ENCODE assay signal across 14 cellular contexts in genomic region chr15:45943255-45943654, GRCh38.
DNase-seq lines count a peak whose midpoint lies in the region; ATAC-seq and TF ChIP-seq lines count a peak whose summit lies in the region.
"Had no signal": no experiment of that assay in that cellular context is flagged by ENCODE, and none has a peak within 500 bp of the region (broad histone marks: within the 10 kb centered on the region; RNA-seq: fewer than 3 reads in every experiment).

No MANE protein-coding gene starts in this region.

- CTCF ChIA-PET in activated CD4-positive, alpha-beta memory T cell treated with anti-CD3 and anti-CD28 coated beads for 36 hours (lab: Charles Lee): no interaction called here

- H3K9me3 Mint-ChIP-seq in activated CD4-positive, alpha-beta memory T cell treated with anti-CD3 and anti-CD28 coated beads for 36 hours: no peaks in the 10 kb centered on the region
- H3K9me3 Mint-ChIP-seq: activated naive CD8-positive, alpha-beta T cell treated with anti-CD3 and anti-CD28 coated beads for 36 hours had no signal

- intact Hi-C loops in activated CD4-positive, alpha-beta memory T cell treated with anti-CD3 and anti-CD28 coated beads for 36 hours (cut with micrococcal nuclease): no loop called here

- no peaks in the 10 kb centered on the region for H3K27me3 Mint-ChIP-seq in activated CD4-positive, alpha-beta memory T cell treated with anti-CD3 and anti-CD28 coated beads for 36 hours
- H3K27me3 Mint-ChIP-seq: progenitor cell of endocrine pancreas; stimulated activated naive B cell treated with anti-CD40 and anti-IgM and Interleukin-4, amounts not matched to agents 10 μg/mL and 1 μg/mL and 100 μg/mL, for 72 hours had no signal

- ATAC-seq in GM18505 (IDR thresholded peaks at IDR 0.05; ENCODE audit: unreplicated experiment) (peak; percentile 48), GM21619 (IDR thresholded peaks at IDR 0.05; ENCODE audit: unreplicated experiment) (peak; percentile 75), HG03571 (IDR thresholded peaks at IDR 0.05; ENCODE audit: unreplicated experiment) (peak; percentile 99)
- ATAC-seq: stimulated activated naive B cell treated with anti-CD40 and anti-IgM and Interleukin-4, amounts not matched to agents 10 μg/mL and 1 μg/mL and 100 μg/mL, for 72 hours had no signal

- H3K4me1 Mint-ChIP-seq in activated CD4-positive, alpha-beta memory T cell treated with anti-CD3 and anti-CD28 coated beads for 36 hours (ENCODE audit: low read depth): no peaks in the 10 kb centered on the region
- H3K4me1 Mint-ChIP-seq: activated naive CD8-positive, alpha-beta T cell treated with anti-CD3 and anti-CD28 coated beads for 36 hours; stimulated activated naive B cell treated with anti-CD40 and anti-IgM and Interleukin-4, amounts not matched to agents 10 μg/mL and 1 μg/mL and 100 μg/mL, for 72 hours had no signal

- DNase-seq in glomerular visceral epithelial cell (ENCODE audit: extremely low spot score) (peak; percentile 73), iPS-NIHi7 (ENCODE audit: extremely low spot score) (no peak), GDM1 (lab: John Stamatoyannopoulos, UW) (no peak)
- DNase-seq in central memory CD4-positive, alpha-beta T cell: no peak
- no peak for DNase-seq in activated CD4-positive, alpha-beta memory T cell treated with anti-CD3 and anti-CD28 coated beads for 36 hours
- DNase-seq: activated naive CD8-positive, alpha-beta T cell treated with anti-CD3 and anti-CD28 coated beads for 36 hours; NCI-H524 treated with DMSO at 0.1 percent for 48 hours; Right ventricle myocardium superior; stimulated activated CD4-positive, alpha-beta T cell treated with anti-CD3 and anti-CD28 coated beads, Interleukin-1b, Interleukin-23, amount 100 ng/mL, for 48 hours; stimulated activated naive B cell treated with anti-CD40 and anti-IgM and Interleukin-4, amounts not matched to agents 10 μg/mL and 1 μg/mL and 100 μg/mL, for 72 hours had no signal

- no peaks in the 10 kb centered on the region for H3K36me3 Mint-ChIP-seq in activated CD4-positive, alpha-beta memory T cell treated with anti-CD3 and anti-CD28 coated beads for 36 hours
- H3K36me3 Mint-ChIP-seq: activated naive CD8-positive, alpha-beta T cell treated with anti-CD3 and anti-CD28 coated beads for 36 hours; stimulated activated naive B cell treated with anti-CD40 and anti-IgM and Interleukin-4, amounts not matched to agents 10 μg/mL and 1 μg/mL and 100 μg/mL, for 72 hours had no signal

- H3K4me3 Mint-ChIP-seq in activated CD4-positive, alpha-beta memory T cell treated with anti-CD3 and anti-CD28 coated beads for 36 hours: no peak overlapping the region
- H3K4me3 Mint-ChIP-seq: activated naive CD8-positive, alpha-beta T cell treated with anti-CD3 and anti-CD28 coated beads for 36 hours; stimulated activated naive B cell treated with anti-CD40 and anti-IgM and Interleukin-4, amounts not matched to agents 10 μg/mL and 1 μg/mL and 100 μg/mL, for 72 hours had no signal

- no peak overlapping the region for H3K27ac Mint-ChIP-seq in activated CD4-positive, alpha-beta memory T cell treated with anti-CD3 and anti-CD28 coated beads for 36 hours
- H3K27ac Mint-ChIP-seq: activated naive CD8-positive, alpha-beta T cell treated with anti-CD3 and anti-CD28 coated beads for 36 hours; progenitor cell of endocrine pancreas; stimulated activated naive B cell treated with anti-CD40 and anti-IgM and Interleukin-4, amounts not matched to agents 10 μg/mL and 1 μg/mL and 100 μg/mL, for 72 hours had no signal

- POLR2A ChIA-PET in activated CD4-positive, alpha-beta memory T cell treated with anti-CD3 and anti-CD28 coated beads for 36 hours (lab: Charles Lee): no interaction called here

- no peak for TF ChIP-seq POLR2A in GM18505 (IDR thresholded peaks at IDR 0.05; ENCODE audit: borderline replicate concordance, extremely low read depth, insufficient read depth, insufficient read length)

Comparison
In these comparisons a context has a peak if more than half of its experiments do, and no peak if none do; other contexts are left out.
1. ATAC-seq: peak in every context shown above with its lines; median percentile 99 in HG03571; 75 in GM21619; 48 in GM18505.